ENCODE assay signal across 1 cellular context in genomic region chr1:7902478-7903084, GRCh38.
TF ChIP-seq lines count a peak whose summit lies in the region.

No MANE protein-coding gene starts in this region.

TF ChIP-seq in HepG2, 621 proteins besides CTCF, POLR2A, EP300 and RAD21 (continued from another document):
- TF ChIP-seq ARID4A (CRISPR knock-in tag; IDR thresholded peaks at IDR 0.05; ENCODE audit: borderline replicate concordance): no peak
